Comparison of ENCODE assay signal across 24 cellular contexts in the genomic region with DNA sequence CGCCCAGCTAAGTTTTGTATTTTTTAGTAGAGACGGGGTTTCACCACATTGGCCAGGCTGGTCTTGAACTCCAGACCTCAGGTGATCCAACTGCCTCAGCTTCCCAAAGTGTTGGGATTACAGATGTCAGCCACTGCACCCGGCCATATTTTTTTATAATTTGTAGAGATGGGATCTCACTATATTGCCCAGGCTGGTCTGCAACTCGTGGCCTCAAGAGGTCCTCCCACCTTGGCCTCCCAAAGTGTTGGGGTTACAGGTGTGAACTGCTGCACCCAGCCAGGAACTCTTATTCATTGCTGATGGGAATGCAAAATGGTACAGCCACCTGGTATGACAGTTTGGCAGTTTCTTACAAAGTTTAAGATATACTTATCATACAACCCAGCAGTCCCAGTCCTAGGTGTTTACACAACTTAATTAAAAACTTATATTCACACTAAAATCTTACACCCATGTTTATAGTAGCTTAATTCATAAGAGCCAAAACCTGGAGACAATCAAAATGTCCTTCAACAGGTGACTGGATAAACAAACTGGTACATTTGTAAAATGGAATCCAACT. TPM values are rescaled to one million over a fixed set of nuclear protein-coding genes. Genes with fewer than 3 reads are reported as not detected.
DNase-seq lines count a peak whose midpoint lies in the region; ATAC-seq and TF ChIP-seq lines count a peak whose summit lies in the region.
"Had no signal": no experiment of that assay in that cellular context is flagged by ENCODE, and none has a peak within 500 bp of the region (broad histone marks: within the 10 kb centered on the region; RNA-seq: fewer than 3 reads in every experiment).

No MANE protein-coding gene starts in this region.

- H3K4me1 Mint-ChIP-seq in WTC11, result no peaks in the 10 kb centered on the region
- H3K4me1 Mint-ChIP-seq in chondrocyte (ENCODE audit: low read depth), result no peaks in the 10 kb centered on the region
- H3K4me1 Mint-ChIP-seq in stimulated activated memory B cell treated with anti-CD40 and anti-IgM and Interleukin-4, amounts not matched to agents 10 μg/mL and 1 μg/mL and 100 μg/mL, for 72 hours, result no peaks in the 10 kb centered on the region
- H3K4me1 Mint-ChIP-seq: CD14-positive monocyte; CD8-positive, alpha-beta memory T cell had no signal

- POLR2A ChIA-PET in HEK293 (lab: Yijun Ruan, JAX) (no interaction called here), WTC11 (lab: Charles Lee) (no interaction called here)

- no peaks in the 10 kb centered on the region for H3K36me3 ChIP-seq in HEK293 (ENCODE audit: control insufficient read depth in 2 of 2, insufficient read depth in 1 of 2, low read length in 2 of 2)
- no peaks in the 10 kb centered on the region for H3K36me3 ChIP-seq in upper lobe of right lung
- H3K36me3 ChIP-seq: BE2C; BLaER1 treated with 17β-estradiol and CSF1 and Interleukin-3, amounts not matched to agents 10 nM and 100 nM had no signal

- H3K27ac ChIP-seq in HEK293 (ENCODE audit: extremely low read depth, low read depth, low read length) (no peak overlapping the region), upper lobe of right lung (no peak overlapping the region)
- H3K27ac ChIP-seq: A549; BLaER1 treated with 17β-estradiol and CSF1 and Interleukin-3, amounts not matched to agents 10 nM and 100 nM; GM23248 had no signal

- no peaks in the 10 kb centered on the region for H3K9me3 ChIP-seq in HEK293 (ENCODE audit: control insufficient read depth, insufficient read depth, low read depth, low read length)
- H3K9me3 ChIP-seq in upper lobe of right lung, result no peaks in the 10 kb centered on the region
- H3K9me3 ChIP-seq: BE2C had no signal

- no peak overlapping the region for H3K4me3 Mint-ChIP-seq in WTC11
- H3K4me3 Mint-ChIP-seq in chondrocyte (ENCODE audit: unreplicated experiment), result no peak overlapping the region
- no peak overlapping the region for H3K4me3 Mint-ChIP-seq in stimulated activated memory B cell treated with anti-CD40 and anti-IgM and Interleukin-4, amounts not matched to agents 10 μg/mL and 1 μg/mL and 100 μg/mL, for 72 hours
- H3K4me3 Mint-ChIP-seq: CD4-positive, alpha-beta T cell; CD8-positive, alpha-beta memory T cell had no signal

- ATAC-seq in WTC11 (no peak), upper lobe of right lung (no peak)
- ATAC-seq in stimulated activated memory B cell treated with anti-CD40 and anti-IgM and Interleukin-4, amounts not matched to agents 10 μg/mL and 1 μg/mL and 100 μg/mL, for 72 hours, result no peak
- ATAC-seq: A549, GM12878 had no signal

- H3K4me1 ChIP-seq in HEK293 (ENCODE audit: control insufficient read depth, insufficient read depth, low read length), result no peaks in the 10 kb centered on the region
- H3K4me1 ChIP-seq in upper lobe of right lung, result no peaks in the 10 kb centered on the region
- H3K4me1 ChIP-seq: A549; BE2C; BLaER1 treated with 17β-estradiol and CSF1 and Interleukin-3, amounts not matched to agents 10 nM and 100 nM had no signal

- no peaks in the 10 kb centered on the region for H3K9me3 Mint-ChIP-seq in WTC11
- H3K9me3 Mint-ChIP-seq in chondrocyte (ENCODE audit: low read depth), result peaks cover 6% of the 10 kb centered on the region
- H3K9me3 Mint-ChIP-seq in stimulated activated memory B cell treated with anti-CD40 and anti-IgM and Interleukin-4, amounts not matched to agents 10 μg/mL and 1 μg/mL and 100 μg/mL, for 72 hours, result peaks cover 4% of the 10 kb centered on the region
- H3K9me3 Mint-ChIP-seq: CD4-positive, alpha-beta T cell had no signal

- H3K27ac Mint-ChIP-seq in WTC11 (no peak overlapping the region), chondrocyte (ENCODE audit: unreplicated experiment) (no peak overlapping the region)
- no peak overlapping the region for H3K27ac Mint-ChIP-seq in stimulated activated memory B cell treated with anti-CD40 and anti-IgM and Interleukin-4, amounts not matched to agents 10 μg/mL and 1 μg/mL and 100 μg/mL, for 72 hours
- H3K27ac Mint-ChIP-seq: CD14-positive monocyte; CD4-positive, alpha-beta T cell; CD8-positive, alpha-beta memory T cell had no signal

- DNase-seq in WTC11 (ENCODE audit: low spot score), result no peak
- peak; percentile 4 for DNase-seq in chondrocyte (ENCODE audit: low spot score)
- DNase-seq in upper lobe of right lung, result peak; percentile 6
- DNase-seq in activated T-cell treated with anti-CD3 and anti-CD28 coated beads, Interleukin-2, amount 50 U/mL, for 48 hours, result no peak
- DNase-seq in superior temporal gyrus (ENCODE audit: extremely low spot score), result no peak
- DNase-seq: 8988T; ACHN; AML-193; BE2C; CD4-positive, alpha-beta T cell; CD8-positive, alpha-beta memory T cell; DMS 273 treated with DMSO at 0.1 percent for 48 hours; DMS79; EL; GDM1; GM23248; H7; HCEC 1CT had no signal

- H3K36me3 Mint-ChIP-seq in WTC11, result no peaks in the 10 kb centered on the region
- no peaks in the 10 kb centered on the region for H3K36me3 Mint-ChIP-seq in chondrocyte (ENCODE audit: low read depth)
- no peaks in the 10 kb centered on the region for H3K36me3 Mint-ChIP-seq in stimulated activated memory B cell treated with anti-CD40 and anti-IgM and Interleukin-4, amounts not matched to agents 10 μg/mL and 1 μg/mL and 100 μg/mL, for 72 hours
- H3K36me3 Mint-ChIP-seq: CD14-positive monocyte; CD8-positive, alpha-beta memory T cell had no signal

- TF ChIP-seq CTCF in HEK293 (tag by site-specific recombination; IDR thresholded peaks at IDR 0.05) (no peak), WTC11 (IDR thresholded peaks at IDR 0.05) (no peak), chondrocyte (IDR thresholded peaks at IDR 0.05) (no peak), upper lobe of right lung (IDR thresholded peaks at IDR 0.05) (no peak)

- H3K27me3 Mint-ChIP-seq in WTC11 (ENCODE audit: low read depth) (no peaks in the 10 kb centered on the region), chondrocyte (ENCODE audit: low read depth) (no peaks in the 10 kb centered on the region)
- no peaks in the 10 kb centered on the region for H3K27me3 Mint-ChIP-seq in stimulated activated memory B cell treated with anti-CD40 and anti-IgM and Interleukin-4, amounts not matched to agents 10 μg/mL and 1 μg/mL and 100 μg/mL, for 72 hours
- H3K27me3 Mint-ChIP-seq: CD4-positive, alpha-beta T cell; CD8-positive, alpha-beta memory T cell had no signal

- intact Hi-C loops in upper lobe of right lung (cut with DNase I), result no loop called here

- H3K27me3 ChIP-seq in upper lobe of right lung, result no peaks in the 10 kb centered on the region
- H3K27me3 ChIP-seq: BE2C; BLaER1 treated with 17β-estradiol and CSF1 and Interleukin-3, amounts not matched to agents 10 nM and 100 nM had no signal

- H3K4me3 ChIP-seq in HEK293 (ENCODE audit: low read depth, low read length) (no peak overlapping the region), upper lobe of right lung (no peak overlapping the region)
- H3K4me3 ChIP-seq: A549; BLaER1 treated with 17β-estradiol and CSF1 and Interleukin-3, amounts not matched to agents 10 nM and 100 nM; GM12878; GM23248 had no signal

- CTCF ChIA-PET in HEK293 (lab: Yijun Ruan, JAX), result interaction anchor here (1.0 to 2.5 kb wide), 3 partner anchors 10 to 67 kb away, joined by 3 to 18 read pairs (median 3); no protein-coding TSS in a partner anchor
- CTCF ChIA-PET in WTC11 (lab: Charles Lee), result interaction anchor here (1.4 kb wide), 1 partner anchor 18 kb away, joined by 7 read pairs; no protein-coding TSS in a partner anchor

TF ChIP-seq in HEK293, 187 proteins besides CTCF, POLR2A, EP300 and RAD21:
- TF ChIP-seq ZNF670 (tag by site-specific recombination; IDR thresholded peaks at IDR 0.05; ENCODE audit: low read depth), result no peak
- no peak for TF ChIP-seq ZNF311 (tag by site-specific recombination; IDR thresholded peaks at IDR 0.05; ENCODE audit: borderline replicate concordance)
- TF ChIP-seq IKZF3 (tag by site-specific recombination; IDR thresholded peaks at IDR 0.05), result no peak
- TF ChIP-seq SCRT2 (tag by site-specific recombination; IDR thresholded peaks at IDR 0.05), result 0 out of 2 replicates have a peak, but pooled peaks have one; percentile 9
- no peak for TF ChIP-seq ZNF747 (tag by site-specific recombination; IDR thresholded peaks at IDR 0.05)
- TF ChIP-seq HOXA7 (CRISPR knock-in tag; IDR thresholded peaks at IDR 0.05; ENCODE audit: borderline replicate concordance), result no peak
TF ChIP-seq in HEK293: peak in this region for 1.

TF ChIP-seq in WTC11, 78 proteins besides CTCF, POLR2A, EP300 and RAD21:
- TF ChIP-seq ZNF121 (CRISPR knock-in tag; IDR thresholded peaks at IDR 0.05) (0 out of 2 replicates have a peak, but pooled peaks have one; percentile 34), JUN (CRISPR knock-in tag; IDR thresholded peaks at IDR 0.05) (no peak)
TF ChIP-seq in WTC11: peak in this region for 1.

RNA-seq across cellular contexts. Expression of a gene that starts 11.7 kb away (rescaled TPM):
- total RNA-seq in WTC11 (2021) (83.6 to 92.6 TPM (median 87.3 TPM) in 3 replicates), chondrocyte (76.8 to 77.6 TPM (median 77.2 TPM) in 3 replicates), upper lobe of right lung (76.0 TPM)

RNA-seq across cellular contexts. Expression of a gene that starts 19.4 kb away (rescaled TPM):
- 44.2 to 54.8 TPM (median 46.5 TPM) in 3 replicates for total RNA-seq in WTC11 (2021)
- total RNA-seq in chondrocyte, result 23.3 to 25.9 TPM (median 23.7 TPM) in 3 replicates
- 25.9 TPM for total RNA-seq in upper lobe of right lung

Comparison
In these comparisons a context has a peak if more than half of its experiments do, and no peak if none do; other contexts are left out.
1. DNase-seq: peak in chondrocyte (single experiment) and upper lobe of right lung (single experiment); none in WTC11 (single experiment), activated T-cell treated with anti-CD3 and anti-CD28 coated beads, Interleukin-2, amount 50 U/mL, for 48 hours (0 of 2) and superior temporal gyrus (single experiment).